7 cellular contexts compared by ENCODE assay signal in the genomic region with DNA sequence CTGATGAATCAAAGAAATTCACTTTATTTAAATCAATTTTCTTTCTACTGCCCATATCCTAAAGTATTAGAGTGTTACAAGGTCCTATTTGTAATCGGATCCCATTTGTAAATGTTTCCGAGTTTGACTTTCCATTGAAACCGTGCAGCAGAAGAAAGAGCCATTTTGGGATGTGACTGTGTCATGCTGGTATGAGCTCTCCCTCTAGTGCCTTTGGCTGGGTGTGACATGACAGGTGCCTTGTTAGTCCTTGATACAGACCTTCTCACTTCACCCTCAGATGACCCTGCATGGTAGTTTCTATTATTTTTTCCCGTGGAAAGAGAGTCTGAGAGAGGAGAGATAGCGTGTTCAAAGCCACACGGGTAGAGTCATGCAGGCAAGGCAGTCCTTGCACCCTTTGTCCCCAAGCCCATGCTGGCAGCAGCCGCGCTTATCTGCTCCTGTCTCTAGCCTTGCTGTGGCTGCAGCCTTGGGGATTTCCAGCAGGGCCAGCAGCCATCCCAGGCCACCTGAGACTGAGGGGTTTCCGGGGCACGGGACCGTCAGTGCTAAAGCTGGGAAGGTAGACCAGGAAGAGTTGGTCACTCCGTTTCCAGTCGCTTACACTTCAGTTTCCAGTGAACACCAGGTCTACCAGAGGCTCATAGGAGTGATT. TPM values are rescaled to one million over a fixed set of nuclear protein-coding genes. Genes with fewer than 3 reads are reported as not detected.
DNase-seq lines count a peak whose midpoint lies in the region; ATAC-seq and TF ChIP-seq lines count a peak whose summit lies in the region.

No MANE protein-coding gene starts in this region.

- H4K20me1 ChIP-seq in Karpas-422 (ENCODE audit: insufficient read depth, low read depth, low read length): no peaks in the 10 kb centered on the region

- ATAC-seq in GM21526 (IDR thresholded peaks at IDR 0.05; ENCODE audit: low FRiP score, unreplicated experiment) (no peak), GM21515 (IDR thresholded peaks at IDR 0.05; ENCODE audit: unreplicated experiment) (no peak), GM19455 (IDR thresholded peaks at IDR 0.05; ENCODE audit: unreplicated experiment) (no peak)

- H3K4me3 ChIP-seq in Karpas-422 (ENCODE audit: low read length) (no peak overlapping the region), WI38 (ENCODE audit: low read depth, low read length) (no peak overlapping the region)

- H3K9me3 ChIP-seq in Karpas-422 (ENCODE audit: low read length): no peaks in the 10 kb centered on the region

- no peaks in the 10 kb centered on the region for H3K9me2 ChIP-seq in Karpas-422 (replicated peaks; ENCODE audit: insufficient read depth, low read length)

- no peaks in the 10 kb centered on the region for H3K36me3 ChIP-seq in Karpas-422 (ENCODE audit: insufficient read depth, low read length)

- DNase-seq in G401 (ENCODE audit: low spot score) (peak; percentile 15), Karpas-422 (peak; percentile 60), left kidney (ENCODE audit: low read depth, low spot score) (peak; percentile 34)

- TF ChIP-seq CTCF in WI38 (IDR thresholded peaks at IDR 0.05; ENCODE audit: low read depth, low read length): peak; percentile 60

- H3K27me3 ChIP-seq in Karpas-422 (ENCODE audit: low read length): no peaks in the 10 kb centered on the region

- H3K79me2 ChIP-seq in Karpas-422 (ENCODE audit: low read length): no peaks in the 10 kb centered on the region

- no peak overlapping the region for H2AFZ ChIP-seq in Karpas-422 (ENCODE audit: low read length)

- H3K4me2 ChIP-seq in Karpas-422 (ENCODE audit: low read depth, low read length, poor library complexity, severe bottlenecking): no peak overlapping the region

- H3K27ac ChIP-seq in Karpas-422 (ENCODE audit: low read length): no peak overlapping the region

- in situ Hi-C loops in G401 (cut with HindIII; ENCODE audit: low sequenced_read_pairs): no loop called here

- peaks cover 4% of the 10 kb centered on the region; the same call in 1 of the 2 replicates for H3K4me1 ChIP-seq in Karpas-422 (ENCODE audit: low read length)

- no peak overlapping the region for H3K9ac ChIP-seq in Karpas-422 (ENCODE audit: low read length)

RNA-seq across cellular contexts. Expression of a gene that starts 21.4 kb away (rescaled TPM):
- 37.8 and 38.0 TPM in 2 replicates for total RNA-seq in G401 (2014; rRNA removed; shearing (Covaris generic))
- total RNA-seq in Karpas-422 (2014; rRNA removed; shearing (Covaris generic); ENCODE audit: low replicate concordance): 28.3 and 34.3 TPM in 2 replicates

RNA-seq across cellular contexts. Expression of a gene that starts 35.5 kb away (rescaled TPM):
- 13.5 and 21.3 TPM in 2 replicates for total RNA-seq in G401 (2014; rRNA removed; shearing (Covaris generic))
- 30.7 and 44.4 TPM in 2 replicates for total RNA-seq in Karpas-422 (2014; rRNA removed; shearing (Covaris generic); ENCODE audit: low replicate concordance)
